20 cellular contexts compared by ENCODE assay signal in the genomic region with DNA sequence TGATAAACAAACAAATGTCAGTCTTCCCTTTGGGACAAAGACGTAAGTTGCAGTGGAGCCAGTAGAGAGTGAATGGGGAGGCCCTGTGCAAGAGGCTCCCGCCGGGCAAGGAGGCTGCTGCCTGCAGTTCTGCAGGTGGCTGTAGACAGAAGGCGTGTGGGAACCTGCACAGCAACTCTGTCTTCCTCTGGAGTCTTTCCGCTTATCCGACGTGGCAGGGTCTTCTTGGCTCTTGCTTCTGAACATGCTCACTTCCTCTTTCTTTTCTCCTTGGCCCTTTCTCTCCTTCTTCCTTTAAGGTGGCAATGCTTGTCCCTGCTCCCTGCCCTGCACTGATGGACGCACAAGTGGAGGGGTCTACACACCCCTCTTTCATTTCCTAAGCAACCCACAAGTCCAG.
DNase-seq lines count a peak whose midpoint lies in the region; ATAC-seq and TF ChIP-seq lines count a peak whose summit lies in the region.
"Had no signal": no experiment of that assay in that cellular context is flagged by ENCODE, and none has a peak within 500 bp of the region (broad histone marks: within the 10 kb centered on the region; RNA-seq: fewer than 3 reads in every experiment).

No MANE protein-coding gene starts in this region.

- BruUV-seq in OCI-LY7 (replicated peaks; lab: Mats Ljungman, UMichigan) = no TSS peak

- H3K4me3 ChIP-seq in left ventricle myocardium inferior (no peak overlapping the region), OCI-LY7 (ENCODE audit: low read depth, low read length, poor library complexity, severe bottlenecking) (no peak overlapping the region), right cardiac atrium (ENCODE audit: low read length) (no peak overlapping the region), subcutaneous abdominal adipose tissue (ENCODE audit: low read depth in 1 of 5, low read length in 5 of 5) (no peak overlapping the region)
- H3K4me3 ChIP-seq: skin epidermis, thoracic aorta had no signal

- no peaks in the 10 kb centered on the region for H3K9me2 ChIP-seq in OCI-LY7 (ENCODE audit: insufficient read depth, low read length)

- ATAC-seq in right cardiac atrium (no peak), GM18498 (IDR thresholded peaks at IDR 0.05; ENCODE audit: unreplicated experiment) (no peak), GM18519 (IDR thresholded peaks at IDR 0.05; ENCODE audit: low FRiP score, unreplicated experiment) (no peak)

- CTCF ChIA-PET in OCI-LY7 (lab: Charles Lee; ENCODE audit: unreplicated experiment) = no interaction called here

- DNase-seq in left ventricle myocardium inferior (no peak), cardiac septum (ENCODE audit: low spot score) (no peak), OCI-LY7 (ENCODE audit: low spot score) (peak; percentile 37), right cardiac atrium (no peak), GF-D8 (lab: John Stamatoyannopoulos, UW) (no peak)
- DNase-seq: activated CD4-positive, alpha-beta memory T cell treated with anti-CD3 and anti-CD28 coated beads, Interleukin-2, amount 10 ng/mL, durations not matched to agents 7 days and 5 days; activated naive CD8-positive, alpha-beta T cell treated with anti-CD3 and anti-CD28 coated beads for 36 hours; activated T-cell treated with anti-CD3 and anti-CD28 coated beads, Interleukin-2, amount 50 U/mL, for 48 hours; COR-L47; midbrain; MM.1S; NCI-H2029 treated with DMSO at 0.1 percent for 48 hours; stimulated activated CD4-positive, alpha-beta T cell treated with anti-CD3 and anti-CD28 coated beads, Interleukin-4, amount 100 ng/mL, for 4 hours; stimulated activated CD8-positive, alpha-beta memory T cell treated with anti-CD3 and anti-CD28 coated beads, Interleukin-4, amount 100 ng/mL, for 48 hours; SW 1271 had no signal

- H3K36me3 ChIP-seq in left ventricle myocardium inferior = no peaks in the 10 kb centered on the region
- no peaks in the 10 kb centered on the region for H3K36me3 ChIP-seq in OCI-LY7 (ENCODE audit: insufficient read depth, low read length)
- peaks cover 0 to 6% (median 0%) of the 10 kb centered on the region in 5 donors for H3K36me3 ChIP-seq in subcutaneous abdominal adipose tissue (ENCODE audit: control insufficient read depth in 5 of 5, insufficient read depth in 5 of 5, low read length in 5 of 5)

- no peak overlapping the region for H3K4me2 ChIP-seq in OCI-LY7 (ENCODE audit: low read length)

- H3K4me1 ChIP-seq in left ventricle myocardium inferior (peaks cover 100% of the 10 kb centered on the region), OCI-LY7 (ENCODE audit: insufficient read depth, low read length, poor library complexity, severe bottlenecking) (no peaks in the 10 kb centered on the region), right cardiac atrium (ENCODE audit: control insufficient read depth, insufficient read depth, low read length) (peaks cover 42% of the 10 kb centered on the region), subcutaneous abdominal adipose tissue (ENCODE audit: control insufficient read depth in 5 of 5, insufficient read depth in 5 of 5, low read length in 5 of 5) (peaks cover 2 to 61% (median 35%) of the 10 kb centered on the region in 5 donors)

- no peaks in the 10 kb centered on the region for H4K20me1 ChIP-seq in OCI-LY7 (ENCODE audit: insufficient read depth, low read length)

- no peak overlapping the region for H2AFZ ChIP-seq in OCI-LY7 (ENCODE audit: low read length)

- POLR2A ChIA-PET in OCI-LY7 (lab: Charles Lee) = no interaction called here

- H3K9me3 ChIP-seq in left ventricle myocardium inferior (replicated peaks) (no peaks in the 10 kb centered on the region), OCI-LY7 (ENCODE audit: low read length) (no peaks in the 10 kb centered on the region), right cardiac atrium (ENCODE audit: control insufficient read depth, low read length) (no peaks in the 10 kb centered on the region), subcutaneous abdominal adipose tissue (ENCODE audit: control insufficient read depth in 5 of 5, low read length in 5 of 5) (no peaks in the 10 kb centered on the region)
- H3K9me3 ChIP-seq: thoracic aorta had no signal

- peak overlapping the region; percentile 83 for H3K27ac ChIP-seq in left ventricle myocardium inferior (replicated peaks)
- H3K27ac ChIP-seq in OCI-LY7 (ENCODE audit: low read depth, low read length, poor library complexity, severe bottlenecking) = no peak overlapping the region
- H3K27ac ChIP-seq in right cardiac atrium (ENCODE audit: low read length) = peak overlapping the region; percentile 74
- H3K27ac ChIP-seq in subcutaneous abdominal adipose tissue (ENCODE audit: low read depth, low read length) = peak overlapping the region; percentile 6
- H3K27ac ChIP-seq: skin epidermis, thoracic aorta had no signal

- H3K9ac ChIP-seq in subcutaneous abdominal adipose tissue (ENCODE audit: low read length in 5 of 5) = no peak overlapping the region

- TF ChIP-seq CTCF in left ventricle myocardium inferior (IDR thresholded peaks at IDR 0.05; ENCODE audit: borderline replicate concordance) (no peak), OCI-LY7 (conservative IDR thresholded peaks at IDR 0.05; ENCODE audit: low read length) (no peak)

- H3K79me2 ChIP-seq in OCI-LY7 (ENCODE audit: insufficient read depth, low read depth, low read length) = no peaks in the 10 kb centered on the region

- WGBS in right cardiac atrium = 62% methylated on average over 8 of the region's 8 CpGs

- no peaks in the 10 kb centered on the region for H3K27me3 ChIP-seq in left ventricle myocardium inferior (ENCODE audit: low read depth)
- no peaks in the 10 kb centered on the region for H3K27me3 ChIP-seq in right cardiac atrium (ENCODE audit: control insufficient read depth, insufficient read depth)
- no peaks in the 10 kb centered on the region for H3K27me3 ChIP-seq in subcutaneous abdominal adipose tissue (ENCODE audit: control insufficient read depth in 5 of 5, insufficient read depth in 4 of 5, low read length in 5 of 5)

- intact Hi-C loops in left ventricle myocardium inferior (cut with micrococcal nuclease) = no loop called here
- intact Hi-C loops in cardiac septum (cut with DNase I) = loop anchor here (5.0 kb wide), 1 partner anchor 82 kb away; no protein-coding TSS in a partner anchor
- intact Hi-C loops in OCI-LY7 (cut with micrococcal nuclease; ENCODE audit: unreplicated experiment) = no loop called here
- intact Hi-C loops in right cardiac atrium (cut with DNase I) = loop anchor here in 1 of 4 donors (5.0 kb wide), 1 partner anchor 122 kb away; a partner anchor contains a TSS
